ENCODE assay signal across 13 cellular contexts in genomic region chr22:42803454-42803853, GRCh38. TPM values are rescaled to one million over a fixed set of nuclear protein-coding genes. Genes with fewer than 3 reads are reported as not detected.
DNase-seq lines count a peak whose midpoint lies in the region; ATAC-seq and TF ChIP-seq lines count a peak whose summit lies in the region.
"Had no signal": no experiment of that assay in that cellular context is flagged by ENCODE, and none has a peak within 500 bp of the region (broad histone marks: within the 10 kb centered on the region; RNA-seq: fewer than 3 reads in every experiment).

No MANE protein-coding gene starts in this region.

- H3K9me3 Mint-ChIP-seq in glutamatergic neuron (ENCODE audit: unreplicated experiment) (peaks cover 14% of the 10 kb centered on the region), progenitor cell of endocrine pancreas (ENCODE audit: low read depth) (no peaks in the 10 kb centered on the region)
- H3K9me3 Mint-ChIP-seq: activated naive CD8-positive, alpha-beta T cell treated with anti-CD3 and anti-CD28 coated beads for 36 hours; central memory CD8-positive, alpha-beta T cell; nephron progenitor cell had no signal

- peak overlapping the region; percentile 52 for H3K4me3 Mint-ChIP-seq in glutamatergic neuron (ENCODE audit: unreplicated experiment)
- no peak overlapping the region for H3K4me3 Mint-ChIP-seq in progenitor cell of endocrine pancreas (ENCODE audit: low read depth)
- H3K4me3 Mint-ChIP-seq: activated naive CD8-positive, alpha-beta T cell treated with anti-CD3 and anti-CD28 coated beads for 36 hours; central memory CD8-positive, alpha-beta T cell; nephron progenitor cell had no signal

- H3K27ac Mint-ChIP-seq in glutamatergic neuron (ENCODE audit: unreplicated experiment) (peak overlapping the region; percentile 92), progenitor cell of endocrine pancreas (peak overlapping the region; percentile 83)
- H3K27ac Mint-ChIP-seq: activated naive CD8-positive, alpha-beta T cell treated with anti-CD3 and anti-CD28 coated beads for 36 hours; nephron progenitor cell had no signal

- DNase-seq in DMS79 treated with DMSO at 0.1 percent for 48 hours (lab: John Stamatoyannopoulos, UW) (peak; percentile 56), NCI-H2196 (lab: John Stamatoyannopoulos, UW; ENCODE audit: unreplicated experiment) (peak; percentile 57), glutamatergic neuron (peak; percentile 79), progenitor cell of endocrine pancreas (ENCODE audit: low spot score, unreplicated experiment) (no peak), NCI-H82 (lab: John Stamatoyannopoulos, UW) (no peak), GDM1 (lab: John Stamatoyannopoulos, UW) (no peak)
- DNase-seq: activated naive CD8-positive, alpha-beta T cell treated with anti-CD3 and anti-CD28 coated beads for 36 hours; COR-L47; nephron progenitor cell; substantia nigra; WERI-Rb-1 had no signal

- H3K4me1 Mint-ChIP-seq in glutamatergic neuron (ENCODE audit: low read depth, unreplicated experiment) (peaks cover 32% of the 10 kb centered on the region), progenitor cell of endocrine pancreas (ENCODE audit: low read depth) (peaks cover 24% of the 10 kb centered on the region)
- H3K4me1 Mint-ChIP-seq: activated naive CD8-positive, alpha-beta T cell treated with anti-CD3 and anti-CD28 coated beads for 36 hours; central memory CD8-positive, alpha-beta T cell had no signal

- no peak for ATAC-seq in GM18858 (IDR thresholded peaks at IDR 0.05; ENCODE audit: unreplicated experiment)

- H3K27me3 Mint-ChIP-seq in glutamatergic neuron (ENCODE audit: unreplicated experiment): peaks cover 4% of the 10 kb centered on the region
- H3K27me3 Mint-ChIP-seq in progenitor cell of endocrine pancreas: no peaks in the 10 kb centered on the region
- H3K27me3 Mint-ChIP-seq: activated naive CD8-positive, alpha-beta T cell treated with anti-CD3 and anti-CD28 coated beads for 36 hours; central memory CD8-positive, alpha-beta T cell had no signal

- TF ChIP-seq CTCF in glutamatergic neuron (IDR thresholded peaks at IDR 0.05; ENCODE audit: partially characterized antibody, unreplicated experiment) (no peak), progenitor cell of endocrine pancreas (IDR thresholded peaks at IDR 0.05; ENCODE audit: unreplicated experiment) (no peak)

- no peaks in the 10 kb centered on the region for H3K36me3 Mint-ChIP-seq in glutamatergic neuron (ENCODE audit: unreplicated experiment)
- peaks cover 21% of the 10 kb centered on the region for H3K36me3 Mint-ChIP-seq in progenitor cell of endocrine pancreas (ENCODE audit: insufficient read depth)

RNA-seq across cellular contexts. Expression of gene ARFGAP3, which starts 53.6 kb away (rescaled TPM):
- total RNA-seq in glutamatergic neuron (ENCODE audit: unreplicated experiment) (18.4 TPM), progenitor cell of endocrine pancreas (26.3 and 26.7 TPM in 2 replicates)

Comparison
In these comparisons a context has a peak if more than half of its experiments do, and no peak if none do; other contexts are left out.
1. DNase-seq: peak in DMS79 treated with DMSO at 0.1 percent for 48 hours (single experiment), NCI-H2196 (single experiment) and glutamatergic neuron (single experiment); none in progenitor cell of endocrine pancreas (single experiment), NCI-H82 (single experiment) and GDM1 (single experiment).